8 cellular contexts compared by ENCODE assay signal in genomic region chr15:84915011-84915958, GRCh38. TPM values are rescaled to one million over a fixed set of nuclear protein-coding genes. Genes with fewer than 3 reads are reported as not detected.
DNase-seq lines count a peak whose midpoint lies in the region; ATAC-seq lines count a peak whose summit lies in the region.

No MANE protein-coding gene starts in this region.

- ATAC-seq in HG03159 (IDR thresholded peaks at IDR 0.05; ENCODE audit: unreplicated experiment), result peak; percentile 84
- peak; percentile 88 to 98 for ATAC-seq in activated naive CD4-positive, alpha-beta T cell treated with anti-CD3 and anti-CD28 coated beads, Interleukin-2, amount 50 U/mL, for 72 hours

- no peaks in the 10 kb centered on the region for H3K9me3 ChIP-seq in iPS-15b (ENCODE audit: control insufficient read depth, insufficient read depth, low read length)

- no peaks in the 10 kb centered on the region for H3K9me3 Mint-ChIP-seq in activated naive CD4-positive, alpha-beta T cell treated with anti-CD3 and anti-CD28 coated beads, Interleukin-2, amount 50 U/mL, for 72 hours

- H3K36me3 Mint-ChIP-seq in activated naive CD4-positive, alpha-beta T cell treated with anti-CD3 and anti-CD28 coated beads, Interleukin-2, amount 50 U/mL, for 72 hours, result peaks cover 0 to 5% of the 10 kb centered on the region in 2 donors

- no peaks in the 10 kb centered on the region for H3K4me1 ChIP-seq in iPS-15b (ENCODE audit: control insufficient read depth, insufficient read depth, low read length)

- H3K9ac ChIP-seq in iPS-15b (ENCODE audit: low read depth, low read length), result peak overlapping the region; percentile 20

- DNase-seq in CD1c-positive myeloid dendritic cell (ENCODE audit: extremely low spot score) (peak; percentile 45), GM19240 (ENCODE audit: insufficient read length, low spot score) (peak; percentile 88), NOMO-1 treated with dmso at 0.1 percent for 144 hours (lab: John Stamatoyannopoulos, UW; ENCODE audit: unreplicated experiment) (peak; percentile 32), cerebellar cortex (ENCODE audit: low spot score) (no peak)
- DNase-seq in activated naive CD4-positive, alpha-beta T cell treated with anti-CD3 and anti-CD28 coated beads, Interleukin-2, amount 50 U/mL, for 72 hours (ENCODE audit: low spot score in 2 of 2), result peak in 1 of 2 donors; percentile 59
- DNase-seq in stimulated activated CD4-positive, alpha-beta T cell treated with anti-CD3 and anti-CD28 coated beads, Interleukin-2, amount 100 ng/mL, for 4 hours (ENCODE audit: low read depth), result peak; percentile 6

- no peak overlapping the region for H3K4me3 ChIP-seq in iPS-15b (ENCODE audit: low read depth, low read length)

- peak overlapping the region in 1 of 2 donors; percentile 94 for H3K27ac Mint-ChIP-seq in activated naive CD4-positive, alpha-beta T cell treated with anti-CD3 and anti-CD28 coated beads, Interleukin-2, amount 50 U/mL, for 72 hours

- no peaks in the 10 kb centered on the region for H3K27me3 ChIP-seq in iPS-15b (ENCODE audit: control insufficient read depth, insufficient read depth, low read length)

- no peaks in the 10 kb centered on the region for H3K36me3 ChIP-seq in iPS-15b (ENCODE audit: control insufficient read depth, insufficient read depth, low read length)

RNA-seq across cellular contexts. Expression of gene SLC28A1, which starts 30.8 kb away (rescaled TPM):
- under 1 TPM in 1 of 2 donors, not detected in 1; 0.30 TPM for total RNA-seq in activated naive CD4-positive, alpha-beta T cell treated with anti-CD3 and anti-CD28 coated beads, Interleukin-2, amount 50 U/mL, for 72 hours
